23 cellular contexts compared by ENCODE assay signal in the genomic region with DNA sequence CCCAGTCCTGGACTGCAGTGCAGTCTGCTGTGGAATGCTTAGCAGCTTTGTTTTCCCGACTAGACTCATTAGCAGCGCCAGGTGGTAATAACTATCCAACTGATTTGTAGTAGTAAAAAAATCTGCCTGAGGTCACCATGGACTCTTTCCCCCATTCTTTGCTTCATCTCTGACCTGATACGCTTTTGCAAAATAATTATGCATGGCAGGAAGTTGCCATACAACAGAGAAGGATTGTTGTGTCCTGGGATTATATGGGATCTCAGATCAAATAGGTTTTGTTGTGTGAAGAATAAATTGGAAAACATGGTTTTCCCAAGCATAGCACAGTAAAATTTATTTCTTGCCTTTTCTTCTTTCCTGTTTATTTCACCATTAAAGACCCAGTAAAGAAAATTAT.
"Had no signal": no experiment of that assay in that cellular context is flagged by ENCODE, and none has a peak within 500 bp of the region (broad histone marks: within the 10 kb centered on the region; RNA-seq: fewer than 3 reads in every experiment).

No MANE protein-coding gene starts in this region.

- DNase-seq: activated CD4-positive, alpha-beta T cell treated with anti-CD3 and anti-CD28 coated beads for 1 hour; activated CD4-positive, alpha-beta T cell treated with anti-CD3 and anti-CD28 coated beads, Interleukin-2, amount 10 ng/mL, durations not matched to agents 24 days and 14 days; activated CD4-positive, alpha-beta T cell treated with anti-CD3 and anti-CD28 coated beads, Interleukin-2, amount 50 U/mL, for 4 hours; activated CD4-positive, CD25-positive, alpha-beta regulatory T cell; activated CD8-positive, alpha-beta T cell treated with anti-CD3 and anti-CD28 coated beads, Interleukin-2, amount 10 ng/mL, durations not matched to agents 7 days and 5 days; activated gamma-delta T cell; activated naive CD4-positive, alpha-beta T cell treated with Interleukin-2 at 50 U/mL for 16 hours; activated naive CD8-positive, alpha-beta T cell treated with anti-CD3 and anti-CD28 coated beads, Interleukin-2, amount 10 ng/mL, durations not matched to agents 7 days and 5 days; activated T-cell treated with anti-CD3 and anti-CD28 coated beads, Interleukin-2, amount 50 U/mL, for 24 hours; amygdala; MM.1S; MV-4-11; NCI-H1092 treated with DMSO at 0.1 percent for 48 hours; NCI-H1694; NCI-H1930; NCI-H2081 treated with DMSO at 0.1 percent for 48 hours; NCI-H345; NCI-H524 treated with DMSO at 0.1 percent for 48 hours; Peyer's patch; SIG-M5; T1000; WERI-Rb-1 had no signal

- ATAC-seq: activated CD8-positive, alpha-beta T cell treated with anti-CD3 and anti-CD28 coated beads, Interleukin-2, amount 10 ng/mL, durations not matched to agents 7 days and 5 days; Right ventricle myocardium inferior had no signal
